15 cellular contexts compared by ENCODE assay signal in genomic region chr2:30273574-30273929, GRCh38. TPM values are rescaled to one million over a fixed set of nuclear protein-coding genes. Genes with fewer than 3 reads are reported as not detected.
DNase-seq lines count a peak whose midpoint lies in the region; ATAC-seq, FAIRE-seq and TF ChIP-seq lines count a peak whose summit lies in the region.
"Had no signal": no experiment of that assay in that cellular context is flagged by ENCODE, and none has a peak within 500 bp of the region (broad histone marks: within the 10 kb centered on the region; RNA-seq: fewer than 3 reads in every experiment).

No MANE protein-coding gene starts in this region.

- H3K36me3 Mint-ChIP-seq in CD4-positive, CD25-positive, alpha-beta regulatory T cell: peaks cover 2% of the 10 kb centered on the region
- H3K36me3 Mint-ChIP-seq in chondrocyte (ENCODE audit: low read depth): no peaks in the 10 kb centered on the region
- H3K36me3 Mint-ChIP-seq: CD8-positive, alpha-beta memory T cell; immature natural killer cell; WTC11 had no signal

- no peaks in the 10 kb centered on the region for H3K9me3 ChIP-seq in CD4-positive, CD25-positive, alpha-beta regulatory T cell (ENCODE audit: control insufficient read depth in 2 of 2, low read length in 2 of 2)
- H3K9me3 ChIP-seq in osteoblast (ENCODE audit: low read depth, low read length): no peaks in the 10 kb centered on the region

- no peaks in the 10 kb centered on the region for H3K27me3 Mint-ChIP-seq in CD4-positive, CD25-positive, alpha-beta regulatory T cell
- H3K27me3 Mint-ChIP-seq in chondrocyte (ENCODE audit: low read depth): no peaks in the 10 kb centered on the region
- H3K27me3 Mint-ChIP-seq: CD8-positive, alpha-beta memory T cell had no signal

- no peaks in the 10 kb centered on the region for H3K27me3 ChIP-seq in CD4-positive, CD25-positive, alpha-beta regulatory T cell (ENCODE audit: control insufficient read depth, insufficient read depth, low read length)
- H3K27me3 ChIP-seq in osteoblast (ENCODE audit: insufficient read depth, low read length): no peaks in the 10 kb centered on the region

- no peak overlapping the region for H2AFZ ChIP-seq in osteoblast (ENCODE audit: low read length)
- H2AFZ ChIP-seq: GM23338 had no signal

- peaks cover 3% of the 10 kb centered on the region for H3K4me1 ChIP-seq in CD4-positive, CD25-positive, alpha-beta regulatory T cell (ENCODE audit: control insufficient read depth, insufficient read depth, low read length, poor library complexity, severe bottlenecking)
- H3K4me1 ChIP-seq in osteoblast (ENCODE audit: insufficient read depth, low read length): peaks cover 25% of the 10 kb centered on the region

- no peak overlapping the region for H3K4me3 ChIP-seq in CD4-positive, CD25-positive, alpha-beta regulatory T cell (ENCODE audit: low read depth, low read length)
- H3K4me3 ChIP-seq in osteoblast (ENCODE audit: insufficient read depth, low read length): no peak overlapping the region
- H3K4me3 ChIP-seq: coronary artery, GM23338, SK-N-MC had no signal

- no peaks in the 10 kb centered on the region for H3K9me3 Mint-ChIP-seq in CD4-positive, CD25-positive, alpha-beta regulatory T cell
- no peaks in the 10 kb centered on the region for H3K9me3 Mint-ChIP-seq in chondrocyte (ENCODE audit: low read depth)
- H3K9me3 Mint-ChIP-seq: CD8-positive, alpha-beta memory T cell; GM23338; immature natural killer cell had no signal

- TF ChIP-seq CTCF in chondrocyte (IDR thresholded peaks at IDR 0.05): no peak
- no peak for TF ChIP-seq CTCF in osteoblast (IDR thresholded peaks at IDR 0.05; ENCODE audit: extremely low read depth, low read depth, low read length)

- no peaks in the 10 kb centered on the region for H4K20me1 ChIP-seq in osteoblast (ENCODE audit: insufficient read depth, low read length)

- no peak for DNase-seq in CD4-positive, CD25-positive, alpha-beta regulatory T cell
- DNase-seq in HTR-8/SVneo (ENCODE audit: insufficient read length, low spot score) (no peak), chondrocyte (ENCODE audit: low spot score) (no peak), osteoblast (ENCODE audit: insufficient read length, low spot score, missing footprints) (peak; percentile 73)
- DNase-seq: CD8-positive, alpha-beta memory T cell; immature natural killer cell had no signal

- no peak overlapping the region for H3K27ac ChIP-seq in CD4-positive, CD25-positive, alpha-beta regulatory T cell (ENCODE audit: insufficient read depth, low read length, poor library complexity, severe bottlenecking)
- H3K27ac ChIP-seq in osteoblast (ENCODE audit: low read depth, low read length): peak overlapping the region; percentile 43
- H3K27ac ChIP-seq: HL-60, SK-N-MC had no signal

- no peaks in the 10 kb centered on the region for H3K79me2 ChIP-seq in osteoblast (ENCODE audit: insufficient read depth, low read length)

- peak; percentile 38 for FAIRE-seq in HTR-8/SVneo (lab: Jason Lieb, UNC)
- FAIRE-seq: G401.6 had no signal

- no peaks in the 10 kb centered on the region for H3K36me3 ChIP-seq in CD4-positive, CD25-positive, alpha-beta regulatory T cell (ENCODE audit: control insufficient read depth, insufficient read depth, low read length)
- no peaks in the 10 kb centered on the region for H3K36me3 ChIP-seq in osteoblast (ENCODE audit: insufficient read depth, low read length)

- peak overlapping the region; percentile 23 to 34 (median 31) for H3K27ac Mint-ChIP-seq in CD4-positive, CD25-positive, alpha-beta regulatory T cell
- H3K27ac Mint-ChIP-seq in chondrocyte (ENCODE audit: unreplicated experiment): peak overlapping the region; percentile 95
- H3K27ac Mint-ChIP-seq: GM23338, WTC11 had no signal

- peak overlapping the region; percentile 14 for H3K4me2 ChIP-seq in osteoblast (ENCODE audit: insufficient read depth, low read length)
- H3K4me2 ChIP-seq: GM23338 had no signal

- no peak for ATAC-seq in CD4-positive, CD25-positive, alpha-beta regulatory T cell (ENCODE audit: low read depth in 2 of 2)
- ATAC-seq in HG02852 (IDR thresholded peaks at IDR 0.05; ENCODE audit: unreplicated experiment): no peak
- ATAC-seq in HG02938 (IDR thresholded peaks at IDR 0.05; ENCODE audit: unreplicated experiment): no peak
- no peak for ATAC-seq in GM21390 (IDR thresholded peaks at IDR 0.05; ENCODE audit: unreplicated experiment)
- ATAC-seq: GM23338, WTC11 had no signal

- no peak overlapping the region for H3K4me3 Mint-ChIP-seq in CD4-positive, CD25-positive, alpha-beta regulatory T cell
- no peak overlapping the region for H3K4me3 Mint-ChIP-seq in chondrocyte (ENCODE audit: unreplicated experiment)
- H3K4me3 Mint-ChIP-seq: CD8-positive, alpha-beta memory T cell; GM23338; immature natural killer cell; WTC11 had no signal

- peaks cover 0 to 47% (median 24%) of the 10 kb centered on the region in 4 donors for H3K4me1 Mint-ChIP-seq in CD4-positive, CD25-positive, alpha-beta regulatory T cell
- H3K4me1 Mint-ChIP-seq in chondrocyte (ENCODE audit: low read depth): peaks cover 50% of the 10 kb centered on the region

RNA-seq across cellular contexts. Expression of gene LBH, which starts 42.2 kb away (rescaled TPM):
- 215 TPM for total RNA-seq in CD4-positive, CD25-positive, alpha-beta regulatory T cell
- polyA plus RNA-seq in CD4-positive, CD25-positive, alpha-beta regulatory T cell: 100 to 1,000 TPM; 225 to 299 (median 250) TPM
- total RNA-seq in chondrocyte (88.6 to 96.6 TPM (median 88.8 TPM) in 3 replicates), osteoblast (270 and 272 TPM in 2 replicates)
